Comparison of ENCODE assay signal across 22 cellular contexts in genomic region chr10:117424171-117424570, GRCh38.
"Had no signal": no experiment of that assay in that cellular context is flagged by ENCODE, and none has a peak within 500 bp of the region (broad histone marks: within the 10 kb centered on the region; RNA-seq: fewer than 3 reads in every experiment).

No MANE protein-coding gene starts in this region.

- H3K9me3 ChIP-seq: colonic mucosa, gastrocnemius medialis, left lung, lower lobe of right lung, mucosa of descending colon had no signal

- H3K27me3 ChIP-seq: colonic mucosa, gastrocnemius medialis, left lung had no signal

- DNase-seq: colonic mucosa; cortex of kidney; effector CD8-positive, alpha-beta T cell; effector memory CD8-positive, alpha-beta T cell; endodermal cell; foreskin melanocyte; gastrocnemius medialis; glutamatergic neuron; head of caudate nucleus; heart right ventricle; hippocampal formation; left cardiac atrium; left lung; left ventricle myocardium superior; lower lobe of right lung; mesenchymal stem cell; mucosa of descending colon; naive B cell had no signal

- ATAC-seq: effector memory CD8-positive, alpha-beta T cell; gastrocnemius medialis; heart right ventricle; left cardiac atrium; left lung; left ventricle myocardium superior; lower lobe of right lung; mucosa of descending colon had no signal

- H3K36me3 ChIP-seq: colonic mucosa, esophagus muscularis mucosa, gastrocnemius medialis, heart right ventricle, left lung, lower lobe of right lung had no signal

- FAIRE-seq: endometrium, islet of Langerhans, keratinocyte had no signal

- H3K4me1 ChIP-seq: colonic mucosa, esophagus muscularis mucosa, gastrocnemius medialis, heart right ventricle, left lung, lower lobe of right lung had no signal

- H3K27ac ChIP-seq: colonic mucosa, esophagus muscularis mucosa, gastrocnemius medialis, heart right ventricle, left lung, lower lobe of right lung had no signal

- H3K4me3 ChIP-seq: colonic mucosa, esophagus muscularis mucosa, gastrocnemius medialis, heart right ventricle, left lung, lower lobe of right lung, mucosa of descending colon had no signal
